ENCODE assay signal across 1 cellular context in the genomic region with DNA sequence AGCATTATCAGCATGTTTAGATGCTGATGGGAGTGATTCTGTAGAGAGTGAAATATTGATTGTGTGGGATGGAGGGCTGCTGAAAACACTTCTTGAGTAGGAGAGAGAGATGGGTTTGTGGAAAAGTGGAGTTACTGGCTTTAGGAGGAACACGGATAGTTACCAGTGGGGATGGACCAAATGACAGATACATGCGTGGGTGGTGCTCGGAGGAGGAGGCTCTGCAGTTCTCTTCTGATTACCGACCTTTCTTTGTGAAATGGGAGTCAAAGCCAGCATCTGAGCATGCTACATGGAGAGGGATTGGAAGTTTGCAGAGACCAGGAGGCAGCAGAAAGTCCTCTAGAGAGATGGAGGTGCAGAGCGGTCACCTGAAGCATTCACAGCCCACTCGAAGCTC.
TF ChIP-seq lines count a peak whose summit lies in the region.

No MANE protein-coding gene starts in this region.

TF ChIP-seq in GM12878, 131 proteins besides CTCF, POLR2A, EP300 and RAD21:
- TF ChIP-seq ZZZ3 (IDR thresholded peaks at IDR 0.05; ENCODE audit: control insufficient read depth, insufficient read length, low read depth) (no peak), TBL1XR1 (IDR thresholded peaks at IDR 0.05; ENCODE audit: low read depth, low read length) (no peak), JUNB (IDR thresholded peaks at IDR 0.05) (no peak), FOXK2 (IDR thresholded peaks at IDR 0.05) (no peak), NFXL1 (IDR thresholded peaks at IDR 0.05; ENCODE audit: borderline replicate concordance) (no peak), DPF2 (IDR thresholded peaks at IDR 0.05) (no peak), POU2F2 (IDR thresholded peaks at IDR 0.05; ENCODE audit: borderline replicate concordance, low read depth, low read length) (no peak), IRF4 (IDR thresholded peaks at IDR 0.05; ENCODE audit: low read depth, low read length) (no peak), SPI1 (IDR thresholded peaks at IDR 0.05; ENCODE audit: borderline replicate concordance, insufficient read depth, low read depth, low read length) (no peak), SRF (IDR thresholded peaks at IDR 0.05; ENCODE audit: low read depth in 2 of 2, low read length in 2 of 2) (no peak), MYB (IDR thresholded peaks at IDR 0.05; ENCODE audit: borderline replicate concordance, low read depth, low read length) (no peak)
- TF ChIP-seq, protein P1, sequence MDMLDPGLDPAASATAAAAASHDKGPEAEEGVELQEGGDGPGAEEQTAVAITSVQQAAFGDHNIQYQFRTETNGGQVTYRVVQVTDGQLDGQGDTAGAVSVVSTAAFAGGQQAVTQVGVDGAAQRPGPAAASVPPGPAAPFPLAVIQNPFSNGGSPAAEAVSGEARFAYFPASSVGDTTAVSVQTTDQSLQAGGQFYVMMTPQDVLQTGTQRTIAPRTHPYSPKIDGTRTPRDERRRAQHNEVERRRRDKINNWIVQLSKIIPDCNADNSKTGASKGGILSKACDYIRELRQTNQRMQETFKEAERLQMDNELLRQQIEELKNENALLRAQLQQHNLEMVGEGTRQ (IDR thresholded peaks at IDR 0.05; ENCODE audit: borderline replicate concordance, low read depth, low read length), result no peak
- TF ChIP-seq, protein P2, sequence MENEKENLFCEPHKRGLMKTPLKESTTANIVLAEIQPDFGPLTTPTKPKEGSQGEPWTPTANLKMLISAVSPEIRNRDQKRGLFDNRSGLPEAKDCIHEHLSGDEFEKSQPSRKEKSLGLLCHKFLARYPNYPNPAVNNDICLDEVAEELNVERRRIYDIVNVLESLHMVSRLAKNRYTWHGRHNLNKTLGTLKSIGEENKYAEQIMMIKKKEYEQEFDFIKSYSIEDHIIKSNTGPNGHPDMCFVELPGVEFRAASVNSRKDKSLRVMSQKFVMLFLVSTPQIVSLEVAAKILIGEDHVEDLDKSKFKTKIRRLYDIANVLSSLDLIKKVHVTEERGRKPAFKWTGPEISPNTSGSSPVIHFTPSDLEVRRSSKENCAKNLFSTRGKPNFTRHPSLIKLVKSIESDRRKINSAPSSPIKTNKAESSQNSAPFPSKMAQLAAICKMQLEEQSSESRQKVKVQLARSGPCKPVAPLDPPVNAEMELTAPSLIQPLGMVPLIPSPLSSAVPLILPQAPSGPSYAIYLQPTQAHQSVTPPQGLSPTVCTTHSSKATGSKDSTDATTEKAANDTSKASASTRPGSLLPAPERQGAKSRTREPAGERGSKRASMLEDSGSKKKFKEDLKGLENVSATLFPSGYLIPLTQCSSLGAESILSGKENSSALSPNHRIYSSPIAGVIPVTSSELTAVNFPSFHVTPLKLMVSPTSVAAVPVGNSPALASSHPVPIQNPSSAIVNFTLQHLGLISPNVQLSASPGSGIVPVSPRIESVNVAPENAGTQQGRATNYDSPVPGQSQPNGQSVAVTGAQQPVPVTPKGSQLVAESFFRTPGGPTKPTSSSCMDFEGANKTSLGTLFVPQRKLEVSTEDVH (IDR thresholded peaks at IDR 0.05; ENCODE audit: low read depth, partially characterized antibody), result no peak
- TF ChIP-seq, protein P3, sequence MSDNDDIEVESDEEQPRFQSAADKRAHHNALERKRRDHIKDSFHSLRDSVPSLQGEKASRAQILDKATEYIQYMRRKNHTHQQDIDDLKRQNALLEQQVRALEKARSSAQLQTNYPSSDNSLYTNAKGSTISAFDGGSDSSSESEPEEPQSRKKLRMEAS (IDR thresholded peaks at IDR 0.05; ENCODE audit: low read depth, low read length), result no peak
- TF ChIP-seq, protein P4, sequence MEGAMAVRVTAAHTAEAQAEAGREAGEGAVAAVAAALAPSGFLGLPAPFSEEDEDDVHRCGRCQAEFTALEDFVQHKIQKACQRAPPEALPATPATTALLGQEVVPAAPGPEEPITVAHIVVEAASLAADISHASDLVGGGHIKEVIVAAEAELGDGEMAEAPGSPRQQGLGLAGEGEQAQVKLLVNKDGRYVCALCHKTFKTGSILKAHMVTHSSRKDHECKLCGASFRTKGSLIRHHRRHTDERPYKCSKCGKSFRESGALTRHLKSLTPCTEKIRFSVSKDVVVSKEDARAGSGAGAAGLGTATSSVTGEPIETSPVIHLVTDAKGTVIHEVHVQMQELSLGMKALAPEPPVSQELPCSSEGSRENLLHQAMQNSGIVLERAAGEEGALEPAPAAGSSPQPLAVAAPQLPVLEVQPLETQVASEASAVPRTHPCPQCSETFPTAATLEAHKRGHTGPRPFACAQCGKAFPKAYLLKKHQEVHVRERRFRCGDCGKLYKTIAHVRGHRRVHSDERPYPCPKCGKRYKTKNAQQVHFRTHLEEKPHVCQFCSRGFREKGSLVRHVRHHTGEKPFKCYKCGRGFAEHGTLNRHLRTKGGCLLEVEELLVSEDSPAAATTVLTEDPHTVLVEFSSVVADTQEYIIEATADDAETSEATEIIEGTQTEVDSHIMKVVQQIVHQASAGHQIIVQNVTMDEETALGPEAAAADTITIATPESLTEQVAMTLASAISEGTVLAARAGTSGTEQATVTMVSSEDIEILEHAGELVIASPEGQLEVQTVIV (IDR thresholded peaks at IDR 0.05; ENCODE audit: borderline replicate concordance, partially characterized antibody), result no peak
- TF ChIP-seq, protein P5, sequence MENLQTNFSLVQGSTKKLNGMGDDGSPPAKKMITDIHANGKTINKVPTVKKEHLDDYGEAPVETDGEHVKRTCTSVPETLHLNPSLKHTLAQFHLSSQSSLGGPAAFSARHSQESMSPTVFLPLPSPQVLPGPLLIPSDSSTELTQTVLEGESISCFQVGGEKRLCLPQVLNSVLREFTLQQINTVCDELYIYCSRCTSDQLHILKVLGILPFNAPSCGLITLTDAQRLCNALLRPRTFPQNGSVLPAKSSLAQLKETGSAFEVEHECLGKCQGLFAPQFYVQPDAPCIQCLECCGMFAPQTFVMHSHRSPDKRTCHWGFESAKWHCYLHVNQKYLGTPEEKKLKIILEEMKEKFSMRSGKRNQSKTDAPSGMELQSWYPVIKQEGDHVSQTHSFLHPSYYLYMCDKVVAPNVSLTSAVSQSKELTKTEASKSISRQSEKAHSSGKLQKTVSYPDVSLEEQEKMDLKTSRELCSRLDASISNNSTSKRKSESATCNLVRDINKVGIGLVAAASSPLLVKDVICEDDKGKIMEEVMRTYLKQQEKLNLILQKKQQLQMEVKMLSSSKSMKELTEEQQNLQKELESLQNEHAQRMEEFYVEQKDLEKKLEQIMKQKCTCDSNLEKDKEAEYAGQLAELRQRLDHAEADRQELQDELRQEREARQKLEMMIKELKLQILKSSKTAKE (IDR thresholded peaks at IDR 0.05; ENCODE audit: low read depth, poor library complexity, severe bottlenecking), result no peak
